In genomic region chr19:44050740-44051653, GRCh38 we compare ENCODE assay signal across 8 cellular contexts. TPM values are rescaled to one million over a fixed set of nuclear protein-coding genes. Genes with fewer than 3 reads are reported as not detected.
A peak's percentile ranks its signal among the peaks of the same experiment; 100 is the strongest.
DNase-seq lines count a peak whose midpoint lies in the region; ATAC-seq and TF ChIP-seq lines count a peak whose summit lies in the region.

No MANE protein-coding gene starts in this region.

- peak overlapping the region; percentile 80 for H3K56ac ChIP-seq in mesendoderm (ENCODE audit: low read length)

- no peak overlapping the region for H3K9ac ChIP-seq in mesendoderm (ENCODE audit: low read length)

- peak; percentile 64 for ATAC-seq in CD8-positive, alpha-beta T cell
- ATAC-seq in HG03378 (IDR thresholded peaks at IDR 0.05; ENCODE audit: unreplicated experiment) (peak; percentile 9), T-cell (replicated peaks in 1 of 4) (peak; percentile 50 to 69 (median 60)), GM21423 (IDR thresholded peaks at IDR 0.05; ENCODE audit: unreplicated experiment) (no peak)
- peak; percentile 85 for ATAC-seq in stimulated activated naive CD8-positive, alpha-beta T cell treated with anti-CD3 and anti-CD28 coated beads, Interleukin-15, amount 100 ng/mL, for 72 hours

- no peak overlapping the region for H2AK5ac ChIP-seq in mesendoderm (ENCODE audit: low read length)

- H3K27ac Mint-ChIP-seq in CD8-positive, alpha-beta T cell = peak overlapping the region; percentile 85
- H3K27ac Mint-ChIP-seq in T-cell = peak overlapping the region; percentile 85 to 88
- peak overlapping the region; percentile 86 to 94 for H3K27ac Mint-ChIP-seq in stimulated activated naive CD8-positive, alpha-beta T cell treated with anti-CD3 and anti-CD28 coated beads, Interleukin-15, amount 100 ng/mL, for 72 hours

- no peak overlapping the region for H2BK15ac ChIP-seq in mesendoderm (replicated peaks; ENCODE audit: low read depth)

- intact Hi-C loops in CD8-positive, alpha-beta T cell (cut with DNase I, micrococcal nuclease) = loop anchor here in 1 of 2 experiments (1.0 to 2.0 kb wide), 7 partner anchors 21 to 161 kb away; partner anchors contain the start of genes ZNF222, ZNF224, ZNF227 and ZNF230

- POLR2A ChIA-PET in CD8-positive, alpha-beta T cell (lab: Charles Lee) = no interaction called here
- POLR2A ChIA-PET in T-cell (lab: Charles Lee) = interaction anchor here in 1 of 2 donors (0.5 to 0.6 kb wide), 2 partner anchors 129 to 1402 kb away, joined by 5 to 7 read pairs; no protein-coding TSS in a partner anchor

- WGBS in mesendoderm (ENCODE audit: extremely low coverage, insufficient coverage, low lambda C conversion rate) = no CpG with 5 or more reads among the region's 22 CpGs

- H3K9me3 Mint-ChIP-seq in CD8-positive, alpha-beta T cell = peaks cover 8% of the 10 kb centered on the region
- H3K9me3 Mint-ChIP-seq in T-cell = peaks cover 4 to 35% (median 25%) of the 10 kb centered on the region in 3 donors
- H3K9me3 Mint-ChIP-seq in stimulated activated naive CD8-positive, alpha-beta T cell treated with anti-CD3 and anti-CD28 coated beads, Interleukin-15, amount 100 ng/mL, for 72 hours = peaks cover 22 to 56% of the 10 kb centered on the region in 2 donors

- no peak overlapping the region for H3K23ac ChIP-seq in mesendoderm (ENCODE audit: low read length)

- no peak overlapping the region for H2BK5ac ChIP-seq in mesendoderm (ENCODE audit: low read length)

- no peaks in the 10 kb centered on the region for H3K9me3 ChIP-seq in CD8-positive, alpha-beta T cell (ENCODE audit: low read length)

- no peaks in the 10 kb centered on the region for H3K36me3 ChIP-seq in CD8-positive, alpha-beta T cell (ENCODE audit: insufficient read depth, low read length)
- no peaks in the 10 kb centered on the region for H3K36me3 ChIP-seq in mesendoderm (ENCODE audit: control insufficient read depth, insufficient read depth, low read length)

- H3K4me2 ChIP-seq in mesendoderm (ENCODE audit: low read length) = peak overlapping the region; percentile 96

- H4K5ac ChIP-seq in mesendoderm (ENCODE audit: low read length) = no peak overlapping the region

- H3K4ac ChIP-seq in mesendoderm (ENCODE audit: low read depth, low read length) = no peak overlapping the region

- peak overlapping the region; percentile 77 for H3K4me3 ChIP-seq in CD8-positive, alpha-beta T cell (ENCODE audit: low read depth, low read length)
- H3K4me3 ChIP-seq in mesendoderm (ENCODE audit: low read length) = peak overlapping the region; percentile 51

- H3K18ac ChIP-seq in mesendoderm (ENCODE audit: low read length) = no peak overlapping the region

- peaks cover 11% of the 10 kb centered on the region for H3K4me1 ChIP-seq in CD8-positive, alpha-beta T cell (ENCODE audit: insufficient read depth, low read length)
- no peaks in the 10 kb centered on the region for H3K4me1 ChIP-seq in mesendoderm (ENCODE audit: control insufficient read depth, low read depth, low read length)

- H2BK120ac ChIP-seq in mesendoderm (ENCODE audit: low read depth, low read length) = no peak overlapping the region

- no peak overlapping the region for H3K27ac ChIP-seq in CD8-positive, alpha-beta T cell (ENCODE audit: low read depth, low read length)
- H3K27ac ChIP-seq in mesendoderm (ENCODE audit: low read depth, low read length) = no peak overlapping the region

- peaks cover 2% of the 10 kb centered on the region for H3K27me3 Mint-ChIP-seq in CD8-positive, alpha-beta T cell (ENCODE audit: low read depth)
- H3K27me3 Mint-ChIP-seq in T-cell = peaks cover 2 to 12% of the 10 kb centered on the region in 2 donors
- H3K27me3 Mint-ChIP-seq in stimulated activated naive CD8-positive, alpha-beta T cell treated with anti-CD3 and anti-CD28 coated beads, Interleukin-15, amount 100 ng/mL, for 72 hours = no peaks in the 10 kb centered on the region

- H4K8ac ChIP-seq in mesendoderm (ENCODE audit: low read depth, low read length) = peak overlapping the region; percentile 13

- no peaks in the 10 kb centered on the region for H3K27me3 ChIP-seq in CD8-positive, alpha-beta T cell (ENCODE audit: insufficient read depth, low read length)
- no peaks in the 10 kb centered on the region for H3K27me3 ChIP-seq in mesendoderm (ENCODE audit: insufficient read depth, low read length, poor library complexity)

- no peaks in the 10 kb centered on the region for H3K79me2 ChIP-seq in mesendoderm (ENCODE audit: control insufficient read depth, insufficient read depth, low read length)

- DNase-seq in CD8-positive, alpha-beta T cell = peak in 4 of 7 experiments; percentile 11 to 50 (median 26)
- peak in 13 of 34 experiments; percentile 3 to 21 (median 11) for DNase-seq in T-cell
- DNase-seq in dermis microvascular lymphatic vessel endothelial cell (ENCODE audit: low read depth in 2 of 2) = peak; percentile 4 to 16
- no peak for DNase-seq in mesendoderm
- peak; percentile 20 to 27 for DNase-seq in stimulated activated naive CD8-positive, alpha-beta T cell treated with anti-CD3 and anti-CD28 coated beads, Interleukin-15, amount 100 ng/mL, for 72 hours
- no peak for DNase-seq in HUDEP-2 (lab: John Stamatoyannopoulos, UW; ENCODE audit: unreplicated experiment in 76 of 76)

- peaks cover 2% of the 10 kb centered on the region for H3K79me1 ChIP-seq in mesendoderm (ENCODE audit: low read length)

- peak overlapping the region; percentile 93 for H3K4me3 Mint-ChIP-seq in CD8-positive, alpha-beta T cell
- H3K4me3 Mint-ChIP-seq in T-cell = peak overlapping the region; percentile 89 to 94 (median 94)
- peak overlapping the region; percentile 87 to 93 for H3K4me3 Mint-ChIP-seq in stimulated activated naive CD8-positive, alpha-beta T cell treated with anti-CD3 and anti-CD28 coated beads, Interleukin-15, amount 100 ng/mL, for 72 hours

- H3K4me1 Mint-ChIP-seq in CD8-positive, alpha-beta T cell (ENCODE audit: low read depth) = peaks cover 38% of the 10 kb centered on the region
- H3K4me1 Mint-ChIP-seq in T-cell = peaks cover 28 to 32% (median 31%) of the 10 kb centered on the region in 3 donors
- H3K4me1 Mint-ChIP-seq in stimulated activated naive CD8-positive, alpha-beta T cell treated with anti-CD3 and anti-CD28 coated beads, Interleukin-15, amount 100 ng/mL, for 72 hours = peaks cover 18% of the 10 kb centered on the region

- H3K36me3 Mint-ChIP-seq in CD8-positive, alpha-beta T cell = peaks cover 28% of the 10 kb centered on the region
- H3K36me3 Mint-ChIP-seq in T-cell = peaks cover 27% of the 10 kb centered on the region

- no peak for TF ChIP-seq CTCF in CD8-positive, alpha-beta T cell (IDR thresholded peaks at IDR 0.05)

- CTCF ChIA-PET in CD8-positive, alpha-beta T cell (lab: Charles Lee) = interaction anchor here (1.4 kb wide), 1 partner anchor 45 kb away, joined by 3 read pairs; no protein-coding TSS in a partner anchor
- CTCF ChIA-PET in T-cell (lab: Charles Lee) = no interaction called here

RNA-seq across cellular contexts. Expression of gene ZNF223, which starts 0.8 kb away (rescaled TPM):
- total RNA-seq in CD8-positive, alpha-beta T cell = 1 to 10 TPM in 1 of 2 experiments, under 1 TPM in 1; 0.72 to 1.3 TPM
- 1 to 10 TPM; 2.5 to 6.8 (median 5.9) TPM for total RNA-seq in T-cell
- 3.2 and 6.3 TPM in 2 replicates for total RNA-seq in dermis microvascular lymphatic vessel endothelial cell
- 3.9 TPM for polyA plus RNA-seq in mesendoderm (2013, experiment 1 of 2)
- polyA plus RNA-seq in mesendoderm (2013, experiment 2 of 2) = 3.7 TPM

RNA-seq across cellular contexts. Expression of gene ZNF284, which starts 21.0 kb away (rescaled TPM):
- 1 to 10 TPM in 1 of 2 experiments, under 1 TPM in 1; 0.64 to 1.2 TPM for total RNA-seq in CD8-positive, alpha-beta T cell
- total RNA-seq in T-cell (1 to 10 TPM; 2.6 to 5.9 (median 4.9) TPM), dermis microvascular lymphatic vessel endothelial cell (2.2 and 2.4 TPM in 2 replicates)
- 0.72 TPM for polyA plus RNA-seq in mesendoderm (2013, experiment 1 of 2)
- polyA plus RNA-seq in mesendoderm (2013, experiment 2 of 2) = 0.88 TPM

RNA-seq across cellular contexts. Expression of gene ZNF222, which starts 25.8 kb away (rescaled TPM):
- total RNA-seq in CD8-positive, alpha-beta T cell = 1 to 10 TPM; 7.7 TPM
- 1 to 10 TPM; 3.6 to 7.4 (median 5.0) TPM for total RNA-seq in T-cell
- 3.5 and 3.6 TPM in 2 replicates for total RNA-seq in dermis microvascular lymphatic vessel endothelial cell
- 3.7 TPM for polyA plus RNA-seq in mesendoderm (2013, experiment 1 of 2)
- polyA plus RNA-seq in mesendoderm (2013, experiment 2 of 2) = 4.2 TPM

RNA-seq across cellular contexts. Expression of gene ZNF224, which starts 43.2 kb away (rescaled TPM):
- total RNA-seq in CD8-positive, alpha-beta T cell = 10 to 100 TPM; 18.2 to 22.5 TPM
- total RNA-seq in T-cell = 10 to 100 TPM; 42.2 to 72.3 (median 71.2) TPM
- total RNA-seq in dermis microvascular lymphatic vessel endothelial cell = 21.4 and 27.6 TPM in 2 replicates
- polyA plus RNA-seq in mesendoderm (2013, experiment 1 of 2) = 4.7 TPM
- polyA plus RNA-seq in mesendoderm (2013, experiment 2 of 2) = 5.0 TPM

RNA-seq across cellular contexts. Expression of gene ZNF230, which starts 48.2 kb away (rescaled TPM):
- 1 to 10 TPM; 2.4 to 3.8 TPM for total RNA-seq in CD8-positive, alpha-beta T cell
- total RNA-seq in T-cell (1 to 10 TPM; 2.7 to 9.5 (median 8.1) TPM), dermis microvascular lymphatic vessel endothelial cell (2.2 and 2.9 TPM in 2 replicates)
- 0.95 TPM for polyA plus RNA-seq in mesendoderm (2013, experiment 1 of 2)
- 0.98 TPM for polyA plus RNA-seq in mesendoderm (2013, experiment 2 of 2)

Comparison
In these comparisons a context has a peak if more than half of its experiments do, and no peak if none do; other contexts are left out.
1. DNase-seq: peak in CD8-positive, alpha-beta T cell (4 of 7), dermis microvascular lymphatic vessel endothelial cell (2 of 2) and stimulated activated naive CD8-positive, alpha-beta T cell treated with anti-CD3 and anti-CD28 coated beads, Interleukin-15, amount 100 ng/mL, for 72 hours (2 of 2); none in mesendoderm (single experiment) and HUDEP-2 (0 of 76).
2. Peak in every context shown above with its lines, with median percentiles within 50 percentile points of each other: H3K27ac Mint-ChIP-seq and H3K4me3 Mint-ChIP-seq.